Comparison of ENCODE assay signal across 9 cellular contexts in genomic region chr10:22611425-22612111, GRCh38.
DNase-seq lines count a peak whose midpoint lies in the region; ATAC-seq, FAIRE-seq and TF ChIP-seq lines count a peak whose summit lies in the region.
"Had no signal": no experiment of that assay in that cellular context is flagged by ENCODE, and none has a peak within 500 bp of the region (broad histone marks: within the 10 kb centered on the region; RNA-seq: fewer than 3 reads in every experiment).

No MANE protein-coding gene starts in this region.

- peak; percentile 87 for FAIRE-seq in GM12891 (lab: Jason Lieb, UNC)

- H3K4me1 Mint-ChIP-seq in activated CD4-positive, alpha-beta T cell treated with anti-CD3 and anti-CD28 coated beads, Interleukin-2, amount 10 ng/mL, durations not matched to agents 24 days and 14 days, result peaks cover 66% of the 10 kb centered on the region

- peaks cover 42% of the 10 kb centered on the region for H3K36me3 Mint-ChIP-seq in activated CD4-positive, alpha-beta T cell treated with anti-CD3 and anti-CD28 coated beads, Interleukin-2, amount 10 ng/mL, durations not matched to agents 24 days and 14 days (ENCODE audit: low read depth)

- peak overlapping the region; percentile 64 for H3K27ac Mint-ChIP-seq in activated CD4-positive, alpha-beta T cell treated with anti-CD3 and anti-CD28 coated beads, Interleukin-2, amount 10 ng/mL, durations not matched to agents 24 days and 14 days

- peaks cover 7% of the 10 kb centered on the region for H3K9me3 Mint-ChIP-seq in activated CD4-positive, alpha-beta T cell treated with anti-CD3 and anti-CD28 coated beads, Interleukin-2, amount 10 ng/mL, durations not matched to agents 24 days and 14 days

- ATAC-seq in GM21825 (IDR thresholded peaks at IDR 0.05; ENCODE audit: unreplicated experiment), result peak; percentile 46

- DNase-seq in GM12891 (ENCODE audit: insufficient read length, low spot score) (no peak), germinal center (ENCODE audit: low spot score) (peak; percentile 45), GM19238 (ENCODE audit: insufficient read length, low spot score) (no peak), ecto neural progenitor cell (ENCODE audit: low spot score) (no peak), OCI-M1 (lab: John Stamatoyannopoulos, UW) (no peak), ACHN (no peak)
- DNase-seq in activated CD4-positive, alpha-beta T cell treated with anti-CD3 and anti-CD28 coated beads, Interleukin-2, amount 10 ng/mL, durations not matched to agents 24 days and 14 days, result peak; percentile 92
- DNase-seq: GDM1 had no signal

- no peaks in the 10 kb centered on the region for H3K27me3 Mint-ChIP-seq in activated CD4-positive, alpha-beta T cell treated with anti-CD3 and anti-CD28 coated beads, Interleukin-2, amount 10 ng/mL, durations not matched to agents 24 days and 14 days

- in situ Hi-C loops in ACHN (cut with HindIII; ENCODE audit: low pct_ligation_motif_present, low pct_unique_long_range_greater_than_20kb, low sequenced_read_pairs), result no loop called here

- intact Hi-C loops in activated CD4-positive, alpha-beta T cell treated with anti-CD3 and anti-CD28 coated beads, Interleukin-2, amount 10 ng/mL, durations not matched to agents 24 days and 14 days (cut with micrococcal nuclease), result loop anchor here (1.0 to 5.0 kb wide), 4 partner anchors 19 to 101 kb away; partner anchors contain the start of gene PIP4K2A

- no peak for TF ChIP-seq POLR2A in GM12891 (IDR thresholded peaks at IDR 0.05; ENCODE audit: low read depth, low read length)

- peak overlapping the region; percentile 63 for H3K4me3 Mint-ChIP-seq in activated CD4-positive, alpha-beta T cell treated with anti-CD3 and anti-CD28 coated beads, Interleukin-2, amount 10 ng/mL, durations not matched to agents 24 days and 14 days

TF ChIP-seq in GM12891, 5 proteins besides CTCF, POLR2A, EP300 and RAD21:
- TF ChIP-seq POU2F2 (IDR thresholded peaks at IDR 0.05; ENCODE audit: low read depth, low read length) (0 out of 2 replicates have a peak, but pooled peaks have one; percentile 38), POLR2AphosphoS5 (IDR thresholded peaks at IDR 0.05; ENCODE audit: low read depth, low read length) (no peak), SPI1 (IDR thresholded peaks at IDR 0.05; ENCODE audit: low read depth, low read length) (no peak), PAX5 (IDR thresholded peaks at IDR 0.05; ENCODE audit: insufficient read depth, low read length, severe bottlenecking) (no peak), TAF1 (IDR thresholded peaks at IDR 0.05; ENCODE audit: low read depth, low read length) (no peak)
TF ChIP-seq in GM12891: peak in this region for 1.

Comparison
In these comparisons a context has a peak if more than half of its experiments do, and no peak if none do; other contexts are left out.
1. DNase-seq: peak in activated CD4-positive, alpha-beta T cell treated with anti-CD3 and anti-CD28 coated beads, Interleukin-2, amount 10 ng/mL, durations not matched to agents 24 days and 14 days (single experiment) and germinal center (single experiment); none in GM12891 (single experiment), GM19238 (single experiment), ecto neural progenitor cell (single experiment), OCI-M1 (single experiment) and ACHN (single experiment).